In the genomic region with DNA sequence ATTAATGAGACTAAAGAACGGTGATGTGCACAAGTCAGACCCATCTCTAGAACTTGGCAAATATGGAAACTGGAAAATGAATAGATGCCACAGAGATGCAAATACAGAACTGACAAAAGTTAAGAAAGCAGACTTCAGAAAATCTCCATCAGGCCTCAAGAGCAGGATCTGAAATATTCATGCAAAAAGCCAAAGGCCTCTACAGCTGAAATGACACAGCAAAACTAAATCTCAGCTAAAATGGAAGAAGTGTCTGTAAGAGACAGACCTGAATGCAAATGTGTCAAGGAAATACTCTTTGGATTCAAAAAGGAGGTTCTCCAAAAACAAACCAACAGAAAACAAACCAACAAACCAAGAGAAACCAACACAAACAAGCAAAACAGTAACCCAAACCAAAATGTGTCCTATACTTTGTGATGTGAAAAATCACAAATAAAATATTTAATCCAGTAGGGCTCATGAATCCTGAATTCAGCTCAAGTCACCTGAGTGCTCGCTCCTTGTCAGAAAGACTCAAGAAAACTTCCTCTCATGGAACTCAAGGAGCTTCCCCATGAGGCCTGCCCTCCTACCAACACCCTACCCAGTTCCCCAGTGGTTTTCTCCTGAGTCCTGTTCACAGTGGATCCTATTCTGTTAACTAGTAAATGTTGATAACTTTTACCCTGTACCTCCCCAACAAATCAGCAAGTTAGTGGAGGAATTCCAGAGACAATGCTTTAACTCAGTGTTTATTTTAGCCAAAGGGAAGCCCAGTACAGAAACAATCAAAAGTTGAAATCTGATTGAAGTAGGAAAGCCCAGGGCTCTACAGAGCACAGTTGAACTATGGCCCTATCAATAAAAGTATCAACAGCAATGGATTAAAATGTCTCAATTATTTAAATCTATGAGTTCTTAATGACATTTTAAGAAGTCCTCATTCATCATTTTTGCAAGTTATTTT, we compare ENCODE assay signal across 12 cellular contexts. TPM values are rescaled to one million over a fixed set of nuclear protein-coding genes. Genes with fewer than 3 reads are reported as not detected.
A peak's percentile ranks its signal among the peaks of the same experiment; 100 is the strongest.
DNase-seq lines count a peak whose midpoint lies in the region; ATAC-seq, FAIRE-seq and TF ChIP-seq lines count a peak whose summit lies in the region.
"Had no signal": no experiment of that assay in that cellular context is flagged by ENCODE, and none has a peak within 500 bp of the region (broad histone marks: within the 10 kb centered on the region; RNA-seq: fewer than 3 reads in every experiment).

No MANE protein-coding gene starts in this region.

- H3K4me3 ChIP-seq in GM08714 (ENCODE audit: low read length) (peak overlapping the region; percentile 46; the same call in 1 of the 2 replicates), GM12878 (peak overlapping the region; percentile 30; the same call in 1 of the 2 replicates)
- H3K4me3 ChIP-seq: mucosa of descending colon, SJCRH30 had no signal

- H3K36me3 Mint-ChIP-seq in osteocyte (ENCODE audit: unreplicated experiment), result peaks cover 14% of the 10 kb centered on the region

- H3K27me3 ChIP-seq in GM12878 (replicated peaks in 1 of 2; ENCODE audit: control insufficient read depth in 2 of 2, insufficient read depth in 2 of 2, low read length in 1 of 2), result no peaks in the 10 kb centered on the region
- H3K27me3 ChIP-seq: SJCRH30 had no signal

- TF ChIP-seq EP300 in GM12878 (IDR thresholded peaks at IDR 0.05; ENCODE audit: borderline replicate concordance in 1 of 2, control insufficient read depth in 1 of 2, low read depth in 2 of 2, low read length in 2 of 2), result no peak

- H3K4me1 Mint-ChIP-seq in osteocyte (ENCODE audit: unreplicated experiment), result peaks cover 42% of the 10 kb centered on the region

- no peaks in the 10 kb centered on the region for H4K20me1 ChIP-seq in GM12878 (ENCODE audit: control insufficient read depth, insufficient read depth)

- ATAC-seq in HG02623 (IDR thresholded peaks at IDR 0.05; ENCODE audit: unreplicated experiment) (peak; percentile 6), GM12878 (no peak; the same call in 2 of the 3 replicates), HG03521 (IDR thresholded peaks at IDR 0.05; ENCODE audit: unreplicated experiment) (no peak), HG03196 (IDR thresholded peaks at IDR 0.05; ENCODE audit: unreplicated experiment) (no peak)
- ATAC-seq: mucosa of descending colon had no signal

- intact Hi-C loops in GM12878 (cut with micrococcal nuclease; ENCODE audit: unreplicated experiment), result loop anchor here (5.0 kb wide), 1 partner anchor 73 kb away; no protein-coding TSS in a partner anchor

- TF ChIP-seq POLR2A in GM12878 (IDR thresholded peaks at IDR 0.05; ENCODE audit: low read depth, low read length), result no peak

- peaks cover 67% of the 10 kb centered on the region for H3K79me2 ChIP-seq in GM12878 (ENCODE audit: control insufficient read depth, insufficient read depth, low read length)

- no peak for TF ChIP-seq RAD21 in GM12878 (IDR thresholded peaks at IDR 0.05; ENCODE audit: insufficient read depth, low read depth, low read length)

- H3K27ac ChIP-seq in GM12878 (ENCODE audit: control insufficient read depth, insufficient read depth), result peak overlapping the region; percentile 80
- H3K27ac ChIP-seq: SJCRH30 had no signal

- CTCF ChIA-PET in GM12878 (lab: Yijun Ruan, JAX), result interaction anchor here (1.0 to 5.3 kb wide), 9 partner anchors 11 to 522 kb away, joined by 3 to 35 read pairs (median 5); partner anchors contain the start of genes MRPS27 and PTCD2

- no peak overlapping the region for H2AFZ ChIP-seq in GM12878 (ENCODE audit: control insufficient read depth, low read depth, low read length)

- DNase-seq in GM12878 (ENCODE audit: low read depth, low spot score) (peak; percentile 60), osteocyte (ENCODE audit: extremely low spot score, unreplicated experiment) (no peak), NCI-H146 (lab: John Stamatoyannopoulos, UW) (no peak), NCI-H510A treated with DMSO at 0.1 percent for 48 hours (lab: John Stamatoyannopoulos, UW) (no peak)
- DNase-seq: DMS 273 treated with DMSO at 0.1 percent for 48 hours, mucosa of descending colon, SJCRH30 had no signal

- in situ Hi-C loops in GM12878 (cut with MboI), result loop anchor here (5.0 kb wide), 2 partner anchors 168 to 523 kb away; no protein-coding TSS in a partner anchor

- no peak overlapping the region for H3K4me3 Mint-ChIP-seq in osteocyte (ENCODE audit: unreplicated experiment)
- H3K4me3 Mint-ChIP-seq: central memory CD8-positive, alpha-beta T cell had no signal

- no peak for FAIRE-seq in GM12878 (lab: Jason Lieb, UNC)

- H3K27me3 Mint-ChIP-seq in osteocyte (ENCODE audit: unreplicated experiment), result no peaks in the 10 kb centered on the region
- H3K27me3 Mint-ChIP-seq: central memory CD8-positive, alpha-beta T cell had no signal

- POLR2A ChIA-PET in GM12878 (lab: Charles Lee), result interaction anchor here (0.9 to 2.7 kb wide), 7 partner anchors 10 to 718 kb away, joined by 3 to 21 read pairs (median 4); partner anchors contain the start of genes MCCC2, MRPS27 and PTCD2

- peaks cover 48% of the 10 kb centered on the region for H3K4me1 ChIP-seq in GM12878 (ENCODE audit: control insufficient read depth, insufficient read depth, low read length)

- WGBS in GM12878 (ENCODE audit: insufficient coverage, insufficient replicate concordance, low lambda C conversion rate, missing lambda C conversion rate), result 52% methylated on average over 2 of the region's 2 CpGs

- TF ChIP-seq CTCF in GM12878 (IDR thresholded peaks at IDR 0.05 in 2 of 3, conservative IDR thresholded peaks at IDR 0.05 in 1 of 3; ENCODE audit: control insufficient read depth in 2 of 3, extremely low read depth in 1 of 3, insufficient read depth in 1 of 3, low read depth in 3 of 3, low read length in 3 of 3) (no peak), osteocyte (IDR thresholded peaks at IDR 0.05) (no peak)

- SMC1A ChIA-PET in GM12878 (lab: Charles Lee; ENCODE audit: uncharacterized antibody, unreplicated experiment), result interaction anchor here (0.6 to 4.1 kb wide), 14 partner anchors 9 to 523 kb away, joined by 3 to 21 read pairs (median 5); partner anchors contain the start of genes MRPS27 and PTCD2

- peaks cover 1 to 12% of the 10 kb centered on the region in 2 experiments; a peak in 2 of 4 replicates for H3K36me3 ChIP-seq in GM12878 (ENCODE audit: control insufficient read depth in 2 of 2, insufficient read depth in 2 of 2, low read length in 1 of 2)

- H3K4me2 ChIP-seq in GM12878 (ENCODE audit: control insufficient read depth, insufficient read depth), result peak overlapping the region; percentile 81

- BruUV-seq in GM12878 (replicated peaks; lab: Mats Ljungman, UMichigan), result no TSS peak

- RAD21 ChIA-PET in GM12878 (lab: Charles Lee; ENCODE audit: unreplicated experiment), result interaction anchor here (0.5 to 6.1 kb wide), 12 partner anchors 9 to 85 kb away, joined by 3 to 29 read pairs (median 3); partner anchors contain the start of genes MRPS27 and PTCD2

- peak overlapping the region; percentile 48 for H3K9ac ChIP-seq in GM12878 (ENCODE audit: control insufficient read depth, insufficient read depth, low read length)

- peak overlapping the region; percentile 27 for H3K27ac Mint-ChIP-seq in osteocyte (ENCODE audit: unreplicated experiment)

- H3K9me3 ChIP-seq in GM12878 (replicated peaks; ENCODE audit: control insufficient read depth, insufficient read depth, low read length), result no peaks in the 10 kb centered on the region
- H3K9me3 ChIP-seq: mucosa of descending colon, SJCRH30 had no signal

- no peaks in the 10 kb centered on the region for H3K9me3 Mint-ChIP-seq in osteocyte (ENCODE audit: unreplicated experiment)
- H3K9me3 Mint-ChIP-seq: central memory CD8-positive, alpha-beta T cell had no signal

TF ChIP-seq in GM12878, 131 proteins besides CTCF, POLR2A, EP300 and RAD21 (continues in another document):
- no peak for TF ChIP-seq TCF12 (IDR thresholded peaks at IDR 0.05; ENCODE audit: low read depth, low read length)
- peak; percentile 56; the same call in 1 of the 2 replicates for TF ChIP-seq BACH1 (IDR thresholded peaks at IDR 0.05; ENCODE audit: borderline replicate concordance)
- no peak for TF ChIP-seq SUPT20H (IDR thresholded peaks at IDR 0.05; ENCODE audit: borderline replicate concordance, control insufficient read depth, low read depth, low read length)

RNA-seq across cellular contexts. Expression of gene MRPS27, which starts 14.6 kb away (rescaled TPM):
- total RNA-seq in GM12878 (2013; cell fraction: nucleolus; rRNA removed), result 151 and 157 TPM in 2 replicates
- total RNA-seq in GM12878 (2014; rRNA removed) (113 and 117 TPM in 2 replicates), GM12878 (2014; rRNA removed; fragmentation: Illumina TruSeq; extraction: Trizol) (114 and 119 TPM in 2 replicates), GM12878 (2021) (95.3 and 96.1 TPM in 2 replicates), osteocyte (45.5 and 57.7 TPM in 2 replicates)
- 40.3 TPM for polyA plus RNA-seq in GM12878 (2011; ENCODE audit: low read depth)
- polyA plus RNA-seq in GM12878 (2011; rRNA removed) (128 and 139 TPM in 2 replicates), GM12878 (2014; fragmentation: Illumina TruSeq; extraction: Trizol) (125 and 140 TPM in 2 replicates), GM12878 (2014; fragmentation: Nextera tagmentation; extraction: Ambion mirVana) (10 to 100 TPM; 61.0 to 88.9 TPM), GM12878 (2014; rRNA removed) (84.7 and 89.9 TPM in 2 replicates), GM12878 (2016; fragmentation: Nextera tagmentation; extraction: Ambion mirVana) (10 to 100 TPM; 77.1 to 80.0 TPM)
- polyA plus RNA-seq in GM12878 (2011; cell fraction: cytosol; rRNA removed), result 92.2 and 96.2 TPM in 2 replicates
- 68.8 and 72.8 TPM in 2 replicates for polyA plus RNA-seq in GM12878 (2011; cell fraction: nucleus; rRNA removed)
- 46.0 and 55.8 TPM in 2 replicates for polyA plus RNA-seq in GM12878 (2012)
- 98.5 and 103 TPM in 2 replicates for polyA minus RNA-seq in GM12878 (2011; rRNA and poly(A)+ RNA removed)
- 41.7 and 54.2 TPM in 2 replicates for polyA minus RNA-seq in GM12878 (2011; cell fraction: cytosol; rRNA and poly(A)+ RNA removed)
- 55.2 and 96.8 TPM in 2 replicates for polyA minus RNA-seq in GM12878 (2011; cell fraction: nucleus; rRNA and poly(A)+ RNA removed)

RNA-seq across cellular contexts. Expression of gene PTCD2, which starts 14.7 kb away (rescaled TPM):
- 37.6 and 44.3 TPM in 2 replicates for total RNA-seq in GM12878 (2013; cell fraction: nucleolus; rRNA removed)
- 10.5 and 13.1 TPM in 2 replicates for total RNA-seq in GM12878 (2014; rRNA removed)
- 8.7 and 9.9 TPM in 2 replicates for total RNA-seq in GM12878 (2014; rRNA removed; fragmentation: Illumina TruSeq; extraction: Trizol)
- total RNA-seq in GM12878 (2021), result 13.6 and 14.7 TPM in 2 replicates
- 4.2 TPM for polyA plus RNA-seq in GM12878 (2011; ENCODE audit: low read depth)
- polyA plus RNA-seq in GM12878 (2011; rRNA removed), result 14.8 and 17.9 TPM in 2 replicates
- polyA plus RNA-seq in GM12878 (2011; cell fraction: cytosol; rRNA removed), result 8.3 and 9.0 TPM in 2 replicates
- 21.8 and 22.2 TPM in 2 replicates for polyA plus RNA-seq in GM12878 (2011; cell fraction: nucleus; rRNA removed)
- polyA plus RNA-seq in GM12878 (2012), result 4.1 and 6.9 TPM in 2 replicates
- polyA plus RNA-seq in GM12878 (2014; fragmentation: Illumina TruSeq; extraction: Trizol), result 12.0 and 12.4 TPM in 2 replicates
- 10 to 100 TPM in 1 of 2 experiments, 1 to 10 TPM in 1; 9.1 to 11.0 TPM for polyA plus RNA-seq in GM12878 (2014; fragmentation: Nextera tagmentation; extraction: Ambion mirVana)
- polyA plus RNA-seq in GM12878 (2014; rRNA removed), result 10.2 and 12.8 TPM in 2 replicates
- 10 to 100 TPM; 11.8 to 15.0 TPM for polyA plus RNA-seq in GM12878 (2016; fragmentation: Nextera tagmentation; extraction: Ambion mirVana)
- 12.6 and 14.7 TPM in 2 replicates for polyA minus RNA-seq in GM12878 (2011; rRNA and poly(A)+ RNA removed)
- polyA minus RNA-seq in GM12878 (2011; cell fraction: cytosol; rRNA and poly(A)+ RNA removed), result 3.7 and 3.9 TPM in 2 replicates
- polyA minus RNA-seq in GM12878 (2011; cell fraction: nucleus; rRNA and poly(A)+ RNA removed), result 10.6 and 17.6 TPM in 2 replicates
- 9.4 and 10.4 TPM in 2 replicates for total RNA-seq in osteocyte
